In the genomic region with DNA sequence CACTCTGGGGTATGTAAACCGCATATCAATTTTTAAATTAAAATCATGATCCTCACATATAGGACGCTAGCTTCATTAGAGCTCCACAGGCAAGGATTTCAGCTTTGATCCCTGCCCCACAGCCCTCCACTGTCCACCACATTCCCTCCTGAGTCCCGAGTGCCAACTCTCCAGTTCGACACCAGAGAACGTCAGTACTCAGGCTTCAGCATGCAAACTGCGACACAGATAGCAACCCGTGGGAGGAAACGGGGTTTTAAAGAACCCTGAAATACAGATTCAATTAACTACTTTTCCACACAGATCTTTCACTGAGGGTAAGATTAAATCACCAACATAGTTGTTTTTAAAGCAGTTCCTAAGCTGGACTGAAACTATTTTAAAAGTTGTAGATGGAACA, we compare ENCODE assay signal across 22 cellular contexts. TPM values are rescaled to one million over a fixed set of nuclear protein-coding genes. Genes with fewer than 3 reads are reported as not detected.
DNase-seq lines count a peak whose midpoint lies in the region; ATAC-seq, FAIRE-seq and TF ChIP-seq lines count a peak whose summit lies in the region.
"Had no signal": no experiment of that assay in that cellular context is flagged by ENCODE, and none has a peak within 500 bp of the region (broad histone marks: within the 10 kb centered on the region; RNA-seq: fewer than 3 reads in every experiment).

No MANE protein-coding gene starts in this region.

- no peak overlapping the region for H3K18ac ChIP-seq in H1 (ENCODE audit: extremely low read depth, low read length)
- H3K18ac ChIP-seq in neuronal stem cell (ENCODE audit: low read length), result peak overlapping the region; percentile 68

- H2BK20ac ChIP-seq in H1 (ENCODE audit: low read length), result no peak overlapping the region

- 0 out of 2 replicates have a peak overlapping the region, but pooled peaks have one; percentile 43 for H2AK5ac ChIP-seq in H1 (ENCODE audit: low read depth, low read length)
- H2AK5ac ChIP-seq in neuronal stem cell (ENCODE audit: low read depth, low read length), result no peak overlapping the region

- H3K23me2 ChIP-seq in H1 (ENCODE audit: low read depth, low read length), result no peaks in the 10 kb centered on the region

- H3K27ac ChIP-seq in HUES64 (ENCODE audit: low read depth, low read length) (peak overlapping the region; percentile 22; the same call in 1 of the 2 replicates), H1 (ENCODE audit: low read depth, low read length) (no peak overlapping the region), neuronal stem cell (replicated peaks; ENCODE audit: low read length) (no peak overlapping the region), heart right ventricle (no peak overlapping the region)
- H3K27ac ChIP-seq: A549; BLaER1 treated with 17β-estradiol and CSF1 and Interleukin-3, amounts not matched to agents 10 nM and 100 nM; PC-9 had no signal

- H3K9ac ChIP-seq in HUES64 (ENCODE audit: low read depth, low read length), result no peak overlapping the region
- H3K9ac ChIP-seq in H1 (replicated peaks in 1 of 4; ENCODE audit: extremely low read depth in 1 of 4, low read depth in 3 of 4, low read length in 3 of 4), result no peak overlapping the region
- H3K9ac ChIP-seq in neuronal stem cell (ENCODE audit: low read depth, low read length, poor library complexity), result no peak overlapping the region
- H3K9ac ChIP-seq: BLaER1 treated with 17β-estradiol and CSF1 and Interleukin-3, amounts not matched to agents 10 nM and 100 nM had no signal

- no peaks in the 10 kb centered on the region for H3K36me3 ChIP-seq in HUES64 (ENCODE audit: insufficient read depth, low read length)
- H3K36me3 ChIP-seq in H1 (ENCODE audit: control insufficient read depth in 2 of 4, insufficient read depth in 4 of 4, low read length in 3 of 4), result no peaks in the 10 kb centered on the region
- no peaks in the 10 kb centered on the region for H3K36me3 ChIP-seq in neuronal stem cell (replicated peaks in 1 of 2; ENCODE audit: control insufficient read depth in 2 of 2, insufficient read depth in 2 of 2, low read length in 2 of 2)
- H3K36me3 ChIP-seq in heart right ventricle, result no peaks in the 10 kb centered on the region

- TF ChIP-seq CTCF in H1 (IDR thresholded peaks at IDR 0.05; ENCODE audit: control extremely low read depth in 1 of 3, insufficient read depth in 1 of 3, low read depth in 1 of 3, low read length in 3 of 3), result no peak
- no peak for TF ChIP-seq CTCF in GM13976 (IDR thresholded peaks at IDR 0.05; ENCODE audit: borderline replicate concordance, control extremely low read depth, extremely low read depth, insufficient read depth, missing control alignments)
- TF ChIP-seq CTCF in heart right ventricle (IDR thresholded peaks at IDR 0.05), result no peak

- no peak overlapping the region for H3K4me2 ChIP-seq in H1 (ENCODE audit: insufficient read depth in 1 of 2, low read depth in 2 of 2, low read length in 2 of 2)
- no peak overlapping the region for H3K4me2 ChIP-seq in neuronal stem cell (ENCODE audit: insufficient read depth, low read length, poor library complexity, severe bottlenecking)
- H3K4me2 ChIP-seq: A549; BLaER1 treated with 17β-estradiol and CSF1 and Interleukin-3, amounts not matched to agents 10 nM and 100 nM had no signal

- no peak overlapping the region for H4K8ac ChIP-seq in H1 (ENCODE audit: extremely low read depth, insufficient read depth, low read length)
- H4K8ac ChIP-seq in neuronal stem cell (ENCODE audit: low read depth, low read length), result no peak overlapping the region

- H2BK12ac ChIP-seq in H1 (ENCODE audit: low read depth, low read length), result no peak overlapping the region
- no peak overlapping the region for H2BK12ac ChIP-seq in neuronal stem cell (ENCODE audit: low read length)

- peak overlapping the region; percentile 51 for H4K91ac ChIP-seq in H1 (replicated peaks; ENCODE audit: insufficient read length, low read length)
- H4K91ac ChIP-seq in neuronal stem cell (ENCODE audit: low read depth, low read length, poor library complexity), result no peak overlapping the region

- peak overlapping the region; percentile 34 for H3K4ac ChIP-seq in H1 (replicated peaks; ENCODE audit: insufficient read length, low read depth, low read length)
- no peak overlapping the region for H3K4ac ChIP-seq in neuronal stem cell (ENCODE audit: low read length)

- H2BK120ac ChIP-seq in H1 (replicated peaks; ENCODE audit: low read depth, low read length), result no peak overlapping the region
- no peak overlapping the region for H2BK120ac ChIP-seq in neuronal stem cell (ENCODE audit: low read depth, low read length)

- no peak overlapping the region for H3K56ac ChIP-seq in H1 (replicated peaks; ENCODE audit: insufficient read length, low read depth, low read length)

- FAIRE-seq in H1 (lab: Jason Lieb, UNC), result no peak
- FAIRE-seq: A549, D721Med, K562 had no signal

- DNase-seq in H1 (ENCODE audit: low read depth in 1 of 2, low spot score in 2 of 2) (no peak), neuronal stem cell (ENCODE audit: low spot score) (no peak), NCI-H2107 treated with DMSO at 0.1 percent for 48 hours (lab: John Stamatoyannopoulos, UW; ENCODE audit: unreplicated experiment) (no peak), GM13976 (ENCODE audit: low spot score) (no peak), heart right ventricle (no peak), NCI-H146 (lab: John Stamatoyannopoulos, UW) (no peak)
- DNase-seq: AML-193; CD4-positive, alpha-beta T cell; GOT3; Kasumi-1; NCI-H1105; NCI-H446 treated with DMSO at 0.1 percent for 48 hours; NCI-H526; NCI-H82; NK-92 treated with Interleukin-12 subunit alpha and Interleukin-12 subunit beta, amount 100 ng/mL, for 24 hours; PC-9; RPMI8226 had no signal

- H3K14ac ChIP-seq in H1 (ENCODE audit: insufficient read length) (no peak overlapping the region), neuronal stem cell (ENCODE audit: low read length) (no peak overlapping the region)

- H3K27me3 ChIP-seq in HUES64 (ENCODE audit: insufficient read depth, low read length), result no peaks in the 10 kb centered on the region
- H3K27me3 ChIP-seq in H1 (replicated peaks in 1 of 4; ENCODE audit: control insufficient read depth in 3 of 4, extremely low read depth in 1 of 4, insufficient read depth in 3 of 4, low read length in 3 of 4), result no peaks in the 10 kb centered on the region
- H3K27me3 ChIP-seq in neuronal stem cell (ENCODE audit: control insufficient read depth in 3 of 3, insufficient read depth in 3 of 3, low read depth in 1 of 3, low read length in 3 of 3), result no peaks in the 10 kb centered on the region
- H3K27me3 ChIP-seq in heart right ventricle, result peaks cover 0 to 9% (median 0%) of the 10 kb centered on the region in 7 donors
- H3K27me3 ChIP-seq: BLaER1 treated with 17β-estradiol and CSF1 and Interleukin-3, amounts not matched to agents 10 nM and 100 nM had no signal

- no peak for ATAC-seq in heart right ventricle
- ATAC-seq: A549 had no signal

- TF ChIP-seq RAD21 in H1 (IDR thresholded peaks at IDR 0.05 in 1 of 2, conservative IDR thresholded peaks at IDR 0.05 in 1 of 2; ENCODE audit: low read depth in 2 of 2, low read length in 2 of 2), result no peak

- POLR2A ChIA-PET in H1 (lab: Charles Lee; ENCODE audit: partially characterized antibody), result no interaction called here

- H4K20me1 ChIP-seq in H1 (replicated peaks in 1 of 2; ENCODE audit: control insufficient read depth in 1 of 2, insufficient read depth in 2 of 2, low read length in 2 of 2), result no peaks in the 10 kb centered on the region
- H4K20me1 ChIP-seq: BLaER1 treated with 17β-estradiol and CSF1 and Interleukin-3, amounts not matched to agents 10 nM and 100 nM had no signal

- H3K79me2 ChIP-seq in H1 (ENCODE audit: control insufficient read depth in 1 of 2, insufficient read depth in 2 of 2, low read length in 2 of 2), result peaks cover 3 to 68% of the 10 kb centered on the region in 2 experiments; a peak in 3 of 4 replicates

- no peaks in the 10 kb centered on the region for H3K9me3 ChIP-seq in HUES64 (ENCODE audit: insufficient read depth, low read depth, low read length)
- no peaks in the 10 kb centered on the region for H3K9me3 ChIP-seq in H1 (ENCODE audit: insufficient read depth in 2 of 2, low read depth in 1 of 2, low read length in 1 of 2)
- no peaks in the 10 kb centered on the region for H3K9me3 ChIP-seq in neuronal stem cell (replicated peaks in 1 of 2; ENCODE audit: control insufficient read depth in 2 of 2, insufficient read depth in 1 of 2, low read depth in 1 of 2, low read length in 2 of 2)
- no peaks in the 10 kb centered on the region for H3K9me3 ChIP-seq in heart right ventricle
- H3K9me3 ChIP-seq: A549 had no signal

- 92% methylated on average over 8 of the region's 8 CpGs for WGBS in HUES64
- 69% methylated on average over 8 of the region's 8 CpGs; no CpG with 5 or more reads in 1 of the 2 experiments for WGBS in H1 (ENCODE audit: extremely low coverage in 1 of 2, insufficient coverage in 1 of 2, insufficient read length in 1 of 2, insufficient replicate concordance in 2 of 2, low coverage in 1 of 2, low lambda C conversion rate in 2 of 2, missing lambda C conversion rate in 1 of 2), 2 experiments
- WGBS in neuronal stem cell (ENCODE audit: extremely low coverage in 2 of 2, insufficient read length in 2 of 2, insufficient replicate concordance in 1 of 2), 2 donors, result no CpG with 5 or more reads among the region's 8 CpGs
- WGBS in heart right ventricle, 2 donors, result 81 to 82% methylated on average over 8 of the region's 8 CpGs

- intact Hi-C loops in heart right ventricle (cut with DNase I), result no loop called here

- H2BK15ac ChIP-seq in H1 (ENCODE audit: low read length) (no peak overlapping the region), neuronal stem cell (ENCODE audit: low read length) (no peak overlapping the region)

- in situ Hi-C loops in GM13976 (cut with MboI; ENCODE audit: low sequenced_read_pairs, unreplicated experiment), result no loop called here

- H2AFZ ChIP-seq in H1 (ENCODE audit: low read length) (no peak overlapping the region), neuronal stem cell (ENCODE audit: low read length) (no peak overlapping the region)
- H2AFZ ChIP-seq: PC-9 had no signal

- no peak for TF ChIP-seq POLR2A in H1 (IDR thresholded peaks at IDR 0.05; ENCODE audit: control extremely low read depth in 1 of 2, low read depth in 2 of 2, low read length in 2 of 2)

- H3K79me1 ChIP-seq in H1 (ENCODE audit: low read depth, low read length) (no peaks in the 10 kb centered on the region), neuronal stem cell (ENCODE audit: low read depth, low read length) (no peaks in the 10 kb centered on the region)

- no peak overlapping the region for H3K4me3 ChIP-seq in HUES64 (ENCODE audit: low read length)
- no peak overlapping the region for H3K4me3 ChIP-seq in H1 (ENCODE audit: extremely low read depth in 1 of 4, insufficient read depth in 2 of 4, low read depth in 3 of 4, low read length in 4 of 4)
- no peak overlapping the region for H3K4me3 ChIP-seq in neuronal stem cell (ENCODE audit: low read length in 2 of 2)
- H3K4me3 ChIP-seq in heart right ventricle, result no peak overlapping the region
- H3K4me3 ChIP-seq: A549; BLaER1 treated with 17β-estradiol and CSF1 and Interleukin-3, amounts not matched to agents 10 nM and 100 nM; K562; PC-9 had no signal

- H3K23ac ChIP-seq in H1 (ENCODE audit: insufficient read length) (no peak overlapping the region), neuronal stem cell (ENCODE audit: low read depth, low read length, poor library complexity) (no peak overlapping the region)

- no peak for TF ChIP-seq EP300 in H1 (IDR thresholded peaks at IDR 0.05; ENCODE audit: borderline replicate concordance in 1 of 2, low read depth in 2 of 2, low read length in 2 of 2)

- CTCF ChIA-PET in H1 (lab: Charles Lee; ENCODE audit: partially characterized antibody), result interaction anchor here (0.9 to 1.3 kb wide), 4 partner anchors 70 to 228 kb away, joined by 3 to 5 read pairs (median 4); no protein-coding TSS in a partner anchor

- H2BK5ac ChIP-seq in H1 (ENCODE audit: low read depth, low read length), result peak overlapping the region; percentile 38; the same call in 1 of the 2 replicates
- H2BK5ac ChIP-seq in neuronal stem cell (ENCODE audit: low read length), result no peak overlapping the region

- peak overlapping the region; percentile 59 for H4K5ac ChIP-seq in H1 (ENCODE audit: insufficient read length, low read depth, low read length)

- H3K4me1 ChIP-seq in HUES64 (ENCODE audit: insufficient read depth, low read length), result peaks cover 59% of the 10 kb centered on the region
- H3K4me1 ChIP-seq in H1 (replicated peaks in 1 of 4; ENCODE audit: control insufficient read depth in 3 of 4, insufficient read depth in 4 of 4, low read length in 3 of 4), result peaks cover 2 to 35% (median 27%) of the 10 kb centered on the region in 4 experiments
- peaks cover 0 to 3% of the 10 kb centered on the region in 2 donors for H3K4me1 ChIP-seq in neuronal stem cell (ENCODE audit: control insufficient read depth in 2 of 2, insufficient read depth in 1 of 2, low read depth in 1 of 2, low read length in 2 of 2)
- H3K4me1 ChIP-seq in heart right ventricle, result peaks cover 0 to 10% (median 0%) of the 10 kb centered on the region in 9 donors
- H3K4me1 ChIP-seq: A549 had no signal

RNA-seq across cellular contexts. Expression of a gene that starts 26.1 kb away (rescaled TPM):
- polyA plus RNA-seq in HUES64 (2013, experiment 1 of 2), result 4.4 TPM
- 3.8 TPM for polyA plus RNA-seq in HUES64 (2013, experiment 2 of 2)
- total RNA-seq in H1 (2021; fragmentation: NEBNext Ultra II Directional; extraction: Animal tissue kit (Norgen Biotek cat#: 25700)), result 22.1 and 22.9 TPM in 2 replicates
- polyA plus RNA-seq in H1 (2011; rRNA removed) (2.4 and 4.4 TPM in 2 replicates), heart right ventricle (1 to 10 TPM; 4.3 to 5.7 TPM)
- 3.9 TPM for polyA plus RNA-seq in H1 (2011; cell fraction: cytosol; rRNA removed)
- 7.7 TPM for polyA plus RNA-seq in H1 (2011; cell fraction: nucleus; rRNA removed)
- 6.0 to 7.7 TPM (median 6.6 TPM) in 4 replicates for polyA plus RNA-seq in H1 (2012, experiment 1 of 2)
- polyA plus RNA-seq in H1 (2012, experiment 2 of 2), result 0.41 TPM
- 7.0 TPM for polyA plus RNA-seq in H1 (2013, experiment 1 of 2)
- polyA plus RNA-seq in H1 (2013, experiment 2 of 2), result 6.5 TPM
- 22.0 and 36.0 TPM in 2 replicates for polyA minus RNA-seq in H1 (2011; rRNA and poly(A)+ RNA removed)
- 19.2 TPM for polyA minus RNA-seq in H1 (2011; cell fraction: cytosol; rRNA and poly(A)+ RNA removed)
- 75.5 TPM for polyA minus RNA-seq in H1 (2011; cell fraction: nucleus; rRNA and poly(A)+ RNA removed)
- 2.9 TPM for polyA plus RNA-seq in neuronal stem cell (2013, experiment 1 of 2)
- 2.8 TPM for polyA plus RNA-seq in neuronal stem cell (2013, experiment 2 of 2)
- total RNA-seq in heart right ventricle, result 10 to 100 TPM in 9 of 10 donors, 1 to 10 TPM in 1; 9.2 to 33.3 (median 15.3) TPM
